In genomic region chr18:12308386-12309100, GRCh38 we compare ENCODE assay signal across 8 cellular contexts. TPM values are rescaled to one million over a fixed set of nuclear protein-coding genes. Genes with fewer than 3 reads are reported as not detected.
DNase-seq lines count a peak whose midpoint lies in the region; ATAC-seq and TF ChIP-seq lines count a peak whose summit lies in the region.

No MANE protein-coding gene starts in this region.

- H3K4me3 Mint-ChIP-seq in MCF 10A (ENCODE audit: unreplicated experiment) = peak overlapping the region; percentile 86
- peak overlapping the region; percentile 15 to 64 (median 35) for H3K4me3 Mint-ChIP-seq in immature natural killer cell

- no peaks in the 10 kb centered on the region for H3K27me3 Mint-ChIP-seq in MCF 10A (ENCODE audit: insufficient read depth, unreplicated experiment)
- peaks cover 15 to 32% (median 23%) of the 10 kb centered on the region in 3 donors for H3K27me3 Mint-ChIP-seq in immature natural killer cell (ENCODE audit: low read depth in 3 of 3)

- H3K9me3 Mint-ChIP-seq in MCF 10A (ENCODE audit: unreplicated experiment) (no peaks in the 10 kb centered on the region), immature natural killer cell (peaks cover 0 to 17% (median 14%) of the 10 kb centered on the region in 6 donors)

- peaks cover 20% of the 10 kb centered on the region for H3K4me1 Mint-ChIP-seq in MCF 10A (ENCODE audit: insufficient read depth, unreplicated experiment)
- peaks cover 10 to 16% of the 10 kb centered on the region in 2 donors for H3K4me1 Mint-ChIP-seq in immature natural killer cell

- peak overlapping the region; percentile 60 to 98 (median 75) for H3K4me3 ChIP-seq in skin epidermis

- BruUV-seq in MCF 10A (replicated peaks; lab: Mats Ljungman, UMichigan) = no TSS peak

- DNase-seq in AG20443 (ENCODE audit: low spot score) = peak; percentile 94
- peak; percentile 64 for DNase-seq in OCI-M1 (lab: John Stamatoyannopoulos, UW)
- peak; percentile 85 for DNase-seq in MCF 10A (ENCODE audit: unreplicated experiment)
- DNase-seq in immature natural killer cell = no peak
- no peak for DNase-seq in superior temporal gyrus (ENCODE audit: extremely low spot score)

- H3K27ac ChIP-seq in skin epidermis = peak overlapping the region; percentile 87 to 100 (median 98)

- ATAC-seq in GM18861 (IDR thresholded peaks at IDR 0.05; ENCODE audit: unreplicated experiment) = peak; percentile 32
- ATAC-seq in HG03064 (IDR thresholded peaks at IDR 0.05; ENCODE audit: low read depth, unreplicated experiment) = peak; percentile 45

- POLR2A ChIA-PET in MCF 10A (lab: Yijun Ruan, JAX) = interaction anchor here (0.6 to 8.2 kb wide), 18 partner anchors 9 to 580 kb away, joined by 3 to 234 read pairs (median 4); partner anchors contain the start of genes AFG3L2 and CEP76

- CTCF ChIA-PET in MCF 10A (lab: Yijun Ruan, JAX) = interaction anchor here (0.5 to 3.2 kb wide), 5 partner anchors 9 to 44 kb away, joined by 3 to 18 read pairs (median 4); no protein-coding TSS in a partner anchor

- H3K27ac Mint-ChIP-seq in MCF 10A (ENCODE audit: low read depth, unreplicated experiment) = peak overlapping the region; percentile 87
- H3K27ac Mint-ChIP-seq in immature natural killer cell = no peak overlapping the region

- TF ChIP-seq CTCF in MCF 10A (IDR thresholded peaks at IDR 0.05; ENCODE audit: unreplicated experiment) = no peak

- intact Hi-C loops in MCF 10A (cut with micrococcal nuclease) = loop anchor here (2.0 kb wide), 1 partner anchor 36 kb away; no protein-coding TSS in a partner anchor

- H3K36me3 Mint-ChIP-seq in MCF 10A (ENCODE audit: insufficient read depth, unreplicated experiment) (peaks cover 53% of the 10 kb centered on the region), immature natural killer cell (peaks cover 4 to 11% (median 9%) of the 10 kb centered on the region in 3 donors)

RNA-seq across cellular contexts. Expression of gene TUBB6, which starts 0.5 kb away (rescaled TPM):
- 141 and 167 TPM in 2 replicates for total RNA-seq in MCF 10A (2022)
- 1 to 10 TPM in 1 of 3 donors, not detected in 2; 4.8 TPM for polyA plus RNA-seq in immature natural killer cell

RNA-seq across cellular contexts. Expression of gene CIDEA, which starts 54.4 kb away (rescaled TPM):
- not detected in 2 replicates for total RNA-seq in MCF 10A (2022)
- polyA plus RNA-seq in immature natural killer cell = not detected

Comparison
In these comparisons a context has a peak if more than half of its experiments do, and no peak if none do; other contexts are left out.
1. DNase-seq: peak in AG20443 (single experiment), OCI-M1 (single experiment) and MCF 10A (single experiment); none in immature natural killer cell (0 of 3) and superior temporal gyrus (single experiment).